In genomic region chr6:139710578-139710977, GRCh38 we compare ENCODE assay signal across 19 cellular contexts.
"Had no signal": no experiment of that assay in that cellular context is flagged by ENCODE, and none has a peak within 500 bp of the region (broad histone marks: within the 10 kb centered on the region; RNA-seq: fewer than 3 reads in every experiment).

No MANE protein-coding gene starts in this region.

- H3K9me3 ChIP-seq: stomach had no signal

- H3K36me3 ChIP-seq: stomach had no signal

- H3K9me3 Mint-ChIP-seq: activated CD8-positive, alpha-beta T cell treated with anti-CD3 and anti-CD28 coated beads for 36 hours; activated naive CD4-positive, alpha-beta T cell treated with anti-CD3 and anti-CD28 coated beads for 36 hours; activated T-cell treated with anti-CD3 and anti-CD28 coated beads, Interleukin-2, amount 50 U/mL, for 4 hours had no signal

- DNase-seq: activated CD4-positive, alpha-beta T cell treated with anti-CD3 and anti-CD28 coated beads for 48 hours; activated CD4-positive, CD25-positive, alpha-beta regulatory T cell; activated CD8-positive, alpha-beta T cell treated with anti-CD3 and anti-CD28 coated beads for 36 hours; activated naive CD4-positive, alpha-beta T cell treated with anti-CD3 and anti-CD28 coated beads for 36 hours; activated T-cell treated with anti-CD3 and anti-CD28 coated beads, Interleukin-2, amount 50 U/mL, for 4 hours; aorta; cerebellar nuclear complex; cortex of kidney; left colon; nephron progenitor cell; occipital lobe; stimulated activated CD4-positive, alpha-beta T cell treated with anti-CD3 and anti-CD28 coated beads, Interleukin-15, amount 100 ng/mL, for 24 hours; stimulated activated CD4-positive, alpha-beta T cell treated with anti-CD3 and anti-CD28 coated beads, Interleukin-4, amount 100 ng/mL, for 1 hour; stomach; T-helper 1 cell; T1000 had no signal

- H3K4me3 Mint-ChIP-seq: activated CD8-positive, alpha-beta T cell treated with anti-CD3 and anti-CD28 coated beads for 36 hours; activated naive CD4-positive, alpha-beta T cell treated with anti-CD3 and anti-CD28 coated beads for 36 hours; activated T-cell treated with anti-CD3 and anti-CD28 coated beads, Interleukin-2, amount 50 U/mL, for 4 hours; nephron progenitor cell; type B pancreatic cell had no signal

- H3K4me3 ChIP-seq: stomach had no signal

- H3K27me3 Mint-ChIP-seq: progenitor cell of endocrine pancreas, type B pancreatic cell had no signal

- FAIRE-seq: endometrium had no signal

- ATAC-seq: activated CD8-positive, alpha-beta T cell treated with anti-CD3 and anti-CD28 coated beads for 36 hours; activated T-cell treated with anti-CD3 and anti-CD28 coated beads, Interleukin-2, amount 50 U/mL, for 4 hours; left colon had no signal

- H3K27ac ChIP-seq: stomach had no signal

- H3K27ac Mint-ChIP-seq: activated CD8-positive, alpha-beta T cell treated with anti-CD3 and anti-CD28 coated beads for 36 hours; activated naive CD4-positive, alpha-beta T cell treated with anti-CD3 and anti-CD28 coated beads for 36 hours; nephron progenitor cell; progenitor cell of endocrine pancreas; type B pancreatic cell had no signal

- H3K36me3 Mint-ChIP-seq: type B pancreatic cell had no signal

- H3K27me3 ChIP-seq: stomach had no signal
